In the genomic region with DNA sequence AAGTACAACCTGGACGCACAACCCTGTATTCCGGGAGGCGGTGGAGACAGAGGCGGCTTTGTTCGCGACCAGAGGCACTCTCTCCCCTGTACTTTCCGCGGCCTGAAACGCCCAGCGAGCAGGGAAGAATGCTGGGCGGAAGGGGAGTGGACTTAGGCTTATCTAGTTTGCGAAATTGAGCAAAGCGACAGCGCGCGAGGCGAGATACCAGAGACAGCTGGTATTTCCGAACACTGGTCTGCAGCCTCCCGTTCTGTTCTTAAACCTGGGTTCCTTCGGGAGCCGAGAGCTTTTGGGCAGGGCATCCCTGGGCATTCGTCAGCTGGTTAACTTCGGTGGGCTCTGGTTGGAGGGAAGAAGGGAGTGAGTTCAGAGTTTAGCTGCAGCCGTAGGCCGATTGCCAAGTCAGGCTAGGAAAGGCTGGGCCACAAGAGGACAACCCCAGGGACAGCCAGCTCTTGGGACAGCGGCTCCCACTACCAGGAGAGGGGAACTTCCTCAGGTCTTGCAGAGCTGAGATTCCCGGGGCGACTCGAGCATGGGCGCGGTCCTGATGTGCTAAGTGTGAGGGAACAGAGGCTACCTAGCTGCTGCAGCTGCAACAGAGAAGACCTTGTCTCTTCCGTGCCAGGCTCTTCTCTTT, we compare ENCODE assay signal across 1 cellular context.
TF ChIP-seq lines count a peak whose summit lies in the region.

No MANE protein-coding gene starts in this region.

TF ChIP-seq in HepG2, 621 proteins besides CTCF, POLR2A, EP300 and RAD21 (continued from another document):
- TF ChIP-seq HIVEP1 (CRISPR knock-in tag; IDR thresholded peaks at IDR 0.05) (no peak), ZNF83 (CRISPR knock-in tag; IDR thresholded peaks at IDR 0.05; ENCODE audit: borderline replicate concordance) (no peak), ZNF678 (CRISPR knock-in tag; IDR thresholded peaks at IDR 0.05) (no peak), FOSL2 (CRISPR knock-in tag; IDR thresholded peaks at IDR 0.05) (peak; percentile 46; the same call in 1 of the 2 replicates), NRL (CRISPR knock-in tag; IDR thresholded peaks at IDR 0.05; ENCODE audit: borderline replicate concordance) (no peak; the same call in 1 of the 2 replicates), SRY (CRISPR knock-in tag; IDR thresholded peaks at IDR 0.05) (no peak), ZNF317 (CRISPR knock-in tag; IDR thresholded peaks at IDR 0.05) (no peak), TCF12 (IDR thresholded peaks at IDR 0.05) (no peak), TCF12 (CRISPR knock-in tag; IDR thresholded peaks at IDR 0.05) (no peak), THAP11 (CRISPR knock-in tag; IDR thresholded peaks at IDR 0.05) (peak; percentile 77), RBM22 (optimal IDR thresholded peaks at IDR 0.05; ENCODE audit: low read length) (no peak), SNRNP70 (IDR thresholded peaks at IDR 0.05; ENCODE audit: low read depth, low read length) (no peak), ZNF549 (CRISPR knock-in tag; IDR thresholded peaks at IDR 0.05) (no peak), PRMT3 (CRISPR knock-in tag; IDR thresholded peaks at IDR 0.05; ENCODE audit: borderline replicate concordance, low read depth) (no peak), AGO1 (IDR thresholded peaks at IDR 0.05; ENCODE audit: low read depth, low read length, poor library complexity, severe bottlenecking) (no peak), ZNF784 (CRISPR knock-in tag; IDR thresholded peaks at IDR 0.05; ENCODE audit: borderline replicate concordance) (no peak), ZFP1 (CRISPR knock-in tag; IDR thresholded peaks at IDR 0.05) (no peak), MTA1 (CRISPR knock-in tag; IDR thresholded peaks at IDR 0.05; ENCODE audit: borderline replicate concordance) (peak; percentile 63; the same call in 1 of the 2 replicates), ZNF343 (CRISPR knock-in tag; IDR thresholded peaks at IDR 0.05) (no peak), UBTF (CRISPR knock-in tag; IDR thresholded peaks at IDR 0.05) (peak; percentile 78), HOMEZ (CRISPR knock-in tag; IDR thresholded peaks at IDR 0.05; ENCODE audit: low read depth) (peak; percentile 26), ZFP41 (CRISPR knock-in tag; IDR thresholded peaks at IDR 0.05; ENCODE audit: borderline replicate concordance) (no peak), SUZ12 (IDR thresholded peaks at IDR 0.05; ENCODE audit: low read depth, low read length) (no peak), ZNF34 (CRISPR knock-in tag; IDR thresholded peaks at IDR 0.05; ENCODE audit: borderline replicate concordance) (no peak), ZBTB38 (CRISPR knock-in tag; IDR thresholded peaks at IDR 0.05) (no peak), ZNF776 (CRISPR knock-in tag; IDR thresholded peaks at IDR 0.05) (no peak), DNMT3B (CRISPR knock-in tag; conservative IDR thresholded peaks at IDR 0.05) (no peak), CBX5 (CRISPR knock-in tag; IDR thresholded peaks at IDR 0.05; ENCODE audit: borderline replicate concordance) (peak; percentile 77), ZEB1 (IDR thresholded peaks at IDR 0.05; ENCODE audit: insufficient replicate concordance, low read depth) (no peak), RCOR2 (CRISPR knock-in tag; IDR thresholded peaks at IDR 0.05) (peak; percentile 59; the same call in 1 of the 2 replicates), RXRA (CRISPR knock-in tag; IDR thresholded peaks at IDR 0.05) (peak; percentile 45), STAG1 (CRISPR knock-in tag; IDR thresholded peaks at IDR 0.05) (no peak; the same call in 1 of the 2 replicates), SYNCRIP (IDR thresholded peaks at IDR 0.05; ENCODE audit: insufficient read depth, low read depth, low read length) (no peak), ZNF432 (CRISPR knock-in tag; IDR thresholded peaks at IDR 0.05; ENCODE audit: borderline replicate concordance) (no peak), ZNF720 (CRISPR knock-in tag; IDR thresholded peaks at IDR 0.05) (no peak), GMEB2 (CRISPR knock-in tag; IDR thresholded peaks at IDR 0.05; ENCODE audit: low read depth) (no peak), PAX8 (CRISPR knock-in tag; IDR thresholded peaks at IDR 0.05; ENCODE audit: borderline replicate concordance) (no peak)
- TF ChIP-seq, protein P1, sequence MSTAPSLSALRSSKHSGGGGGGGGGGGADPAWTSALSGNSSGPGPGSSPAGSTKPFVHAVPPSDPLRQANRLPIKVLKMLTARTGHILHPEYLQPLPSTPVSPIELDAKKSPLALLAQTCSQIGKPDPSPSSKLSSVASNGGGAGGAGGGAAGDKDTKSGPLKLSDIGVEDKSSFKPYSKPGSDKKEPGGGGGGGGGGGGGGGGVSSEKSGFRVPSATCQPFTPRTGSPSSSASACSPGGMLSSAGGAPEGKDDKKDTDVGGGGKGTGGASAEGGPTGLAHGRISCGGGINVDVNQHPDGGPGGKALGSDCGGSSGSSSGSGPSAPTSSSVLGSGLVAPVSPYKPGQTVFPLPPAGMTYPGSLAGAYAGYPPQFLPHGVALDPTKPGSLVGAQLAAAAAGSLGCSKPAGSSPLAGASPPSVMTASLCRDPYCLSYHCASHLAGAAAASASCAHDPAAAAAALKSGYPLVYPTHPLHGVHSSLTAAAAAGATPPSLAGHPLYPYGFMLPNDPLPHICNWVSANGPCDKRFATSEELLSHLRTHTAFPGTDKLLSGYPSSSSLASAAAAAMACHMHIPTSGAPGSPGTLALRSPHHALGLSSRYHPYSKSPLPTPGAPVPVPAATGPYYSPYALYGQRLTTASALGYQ (CRISPR knock-in tag; IDR thresholded peaks at IDR 0.05): no peak
- TF ChIP-seq, protein P2, sequence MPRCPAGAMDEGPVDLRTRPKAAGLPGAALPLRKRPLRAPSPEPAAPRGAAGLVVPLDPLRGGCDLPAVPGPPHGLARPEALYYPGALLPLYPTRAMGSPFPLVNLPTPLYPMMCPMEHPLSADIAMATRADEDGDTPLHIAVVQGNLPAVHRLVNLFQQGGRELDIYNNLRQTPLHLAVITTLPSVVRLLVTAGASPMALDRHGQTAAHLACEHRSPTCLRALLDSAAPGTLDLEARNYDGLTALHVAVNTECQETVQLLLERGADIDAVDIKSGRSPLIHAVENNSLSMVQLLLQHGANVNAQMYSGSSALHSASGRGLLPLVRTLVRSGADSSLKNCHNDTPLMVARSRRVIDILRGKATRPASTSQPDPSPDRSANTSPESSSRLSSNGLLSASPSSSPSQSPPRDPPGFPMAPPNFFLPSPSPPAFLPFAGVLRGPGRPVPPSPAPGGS (CRISPR knock-in tag; IDR thresholded peaks at IDR 0.05): no peak
- TF ChIP-seq, protein P3, sequence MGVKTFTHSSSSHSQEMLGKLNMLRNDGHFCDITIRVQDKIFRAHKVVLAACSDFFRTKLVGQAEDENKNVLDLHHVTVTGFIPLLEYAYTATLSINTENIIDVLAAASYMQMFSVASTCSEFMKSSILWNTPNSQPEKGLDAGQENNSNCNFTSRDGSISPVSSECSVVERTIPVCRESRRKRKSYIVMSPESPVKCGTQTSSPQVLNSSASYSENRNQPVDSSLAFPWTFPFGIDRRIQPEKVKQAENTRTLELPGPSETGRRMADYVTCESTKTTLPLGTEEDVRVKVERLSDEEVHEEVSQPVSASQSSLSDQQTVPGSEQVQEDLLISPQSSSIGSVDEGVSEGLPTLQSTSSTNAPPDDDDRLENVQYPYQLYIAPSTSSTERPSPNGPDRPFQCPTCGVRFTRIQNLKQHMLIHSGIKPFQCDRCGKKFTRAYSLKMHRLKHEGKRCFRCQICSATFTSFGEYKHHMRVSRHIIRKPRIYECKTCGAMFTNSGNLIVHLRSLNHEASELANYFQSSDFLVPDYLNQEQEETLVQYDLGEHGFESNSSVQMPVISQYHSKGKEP (CRISPR knock-in tag; IDR thresholded peaks at IDR 0.05): no peak
- TF ChIP-seq, protein P4, sequence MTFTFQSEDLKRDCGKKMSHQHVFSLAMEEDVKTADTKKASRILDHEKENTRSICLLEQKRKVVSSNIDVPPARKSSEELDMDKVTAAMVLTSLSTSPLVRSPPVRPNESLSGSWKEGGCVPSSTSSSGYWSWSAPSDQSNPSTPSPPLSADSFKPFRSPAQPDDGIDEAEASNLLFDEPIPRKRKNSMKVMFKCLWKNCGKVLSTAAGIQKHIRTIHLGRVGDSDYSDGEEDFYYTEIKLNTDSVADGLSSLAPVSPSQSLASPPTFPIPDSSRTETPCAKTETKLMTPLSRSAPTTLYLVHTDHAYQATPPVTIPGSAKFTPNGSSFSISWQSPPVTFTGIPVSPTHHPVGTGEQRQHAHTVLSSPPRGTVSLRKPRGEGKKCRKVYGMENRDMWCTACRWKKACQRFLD (CRISPR knock-in tag; IDR thresholded peaks at IDR 0.05; ENCODE audit: borderline replicate concordance): no peak
- TF ChIP-seq, protein P5, sequence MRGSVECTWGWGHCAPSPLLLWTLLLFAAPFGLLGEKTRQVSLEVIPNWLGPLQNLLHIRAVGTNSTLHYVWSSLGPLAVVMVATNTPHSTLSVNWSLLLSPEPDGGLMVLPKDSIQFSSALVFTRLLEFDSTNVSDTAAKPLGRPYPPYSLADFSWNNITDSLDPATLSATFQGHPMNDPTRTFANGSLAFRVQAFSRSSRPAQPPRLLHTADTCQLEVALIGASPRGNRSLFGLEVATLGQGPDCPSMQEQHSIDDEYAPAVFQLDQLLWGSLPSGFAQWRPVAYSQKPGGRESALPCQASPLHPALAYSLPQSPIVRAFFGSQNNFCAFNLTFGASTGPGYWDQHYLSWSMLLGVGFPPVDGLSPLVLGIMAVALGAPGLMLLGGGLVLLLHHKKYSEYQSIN (CRISPR knock-in tag; IDR thresholded peaks at IDR 0.05; ENCODE audit: borderline replicate concordance): no peak
- TF ChIP-seq, protein P6, sequence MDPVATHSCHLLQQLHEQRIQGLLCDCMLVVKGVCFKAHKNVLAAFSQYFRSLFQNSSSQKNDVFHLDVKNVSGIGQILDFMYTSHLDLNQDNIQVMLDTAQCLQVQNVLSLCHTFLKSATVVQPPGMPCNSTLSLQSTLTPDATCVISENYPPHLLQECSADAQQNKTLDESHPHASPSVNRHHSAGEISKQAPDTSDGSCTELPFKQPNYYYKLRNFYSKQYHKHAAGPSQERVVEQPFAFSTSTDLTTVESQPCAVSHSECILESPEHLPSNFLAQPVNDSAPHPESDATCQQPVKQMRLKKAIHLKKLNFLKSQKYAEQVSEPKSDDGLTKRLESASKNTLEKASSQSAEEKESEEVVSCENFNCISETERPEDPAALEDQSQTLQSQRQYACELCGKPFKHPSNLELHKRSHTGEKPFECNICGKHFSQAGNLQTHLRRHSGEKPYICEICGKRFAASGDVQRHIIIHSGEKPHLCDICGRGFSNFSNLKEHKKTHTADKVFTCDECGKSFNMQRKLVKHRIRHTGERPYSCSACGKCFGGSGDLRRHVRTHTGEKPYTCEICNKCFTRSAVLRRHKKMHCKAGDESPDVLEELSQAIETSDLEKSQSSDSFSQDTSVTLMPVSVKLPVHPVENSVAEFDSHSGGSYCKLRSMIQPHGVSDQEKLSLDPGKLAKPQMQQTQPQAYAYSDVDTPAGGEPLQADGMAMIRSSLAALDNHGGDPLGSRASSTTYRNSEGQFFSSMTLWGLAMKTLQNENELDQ (CRISPR knock-in tag; IDR thresholded peaks at IDR 0.05; ENCODE audit: borderline replicate concordance): no peak
TF ChIP-seq in HepG2: peak in this region for 161.
